ENCODE assay signal across 8 cellular contexts in the genomic region with DNA sequence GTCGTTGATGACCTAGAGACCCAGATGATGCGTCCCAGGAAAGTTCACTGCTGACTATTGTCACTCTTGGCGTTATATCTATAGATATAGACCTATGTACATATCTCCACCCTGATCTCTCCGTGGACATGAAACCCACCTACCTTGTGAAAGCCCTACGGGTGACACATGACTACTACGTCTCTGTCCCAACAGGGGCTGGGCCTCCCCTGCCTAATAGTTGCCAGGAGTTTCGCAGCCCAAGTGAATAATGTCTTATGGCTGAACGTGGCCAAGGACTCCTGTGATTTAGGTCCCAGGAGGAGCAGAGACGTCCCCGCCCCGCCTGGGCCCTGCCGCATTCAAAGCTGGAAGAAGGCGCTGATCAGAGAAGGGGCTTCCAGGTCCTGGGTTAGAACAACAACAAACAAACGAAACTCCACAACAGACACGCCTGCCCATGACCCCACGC. TPM values are rescaled to one million over a fixed set of nuclear protein-coding genes. Genes with fewer than 3 reads are reported as not detected.
DNase-seq lines count a peak whose midpoint lies in the region; ATAC-seq and TF ChIP-seq lines count a peak whose summit lies in the region.

No MANE protein-coding gene starts in this region.

- H3K4me1 Mint-ChIP-seq in GM23338, result peaks cover 49% of the 10 kb centered on the region
- peaks cover 19 to 59% (median 43%) of the 10 kb centered on the region in 4 donors for H3K4me1 Mint-ChIP-seq in naive thymus-derived CD8-positive, alpha-beta T cell

- H2AFZ ChIP-seq in GM23338, result no peak overlapping the region

- POLR2A ChIA-PET in naive thymus-derived CD8-positive, alpha-beta T cell (lab: Charles Lee), result no interaction called here

- intact Hi-C loops in dorsolateral prefrontal cortex (cut with DNase I), result no loop called here

- H3K27ac ChIP-seq in GM23338 (ENCODE audit: low read depth) (no peak overlapping the region), dorsolateral prefrontal cortex (no peak overlapping the region)

- peaks cover 57% of the 10 kb centered on the region for H3K4me1 ChIP-seq in GM23338 (ENCODE audit: insufficient read depth)

- peak overlapping the region; percentile 76 for H3K4me3 Mint-ChIP-seq in GM23338
- H3K4me3 Mint-ChIP-seq in naive thymus-derived CD8-positive, alpha-beta T cell, result peak overlapping the region; percentile 40 to 82 (median 76)

- H3K4me3 ChIP-seq in GM23338, result peak overlapping the region; percentile 55
- H3K4me3 ChIP-seq in dorsolateral prefrontal cortex, result peak overlapping the region in 42 of 59 donors; percentile 2 to 62 (median 40)

- peak; percentile 23 for DNase-seq in AG08396 (ENCODE audit: low spot score)
- DNase-seq in GM23338 (ENCODE audit: low spot score), result no peak
- no peak for DNase-seq in dorsolateral prefrontal cortex
- no peak for DNase-seq in naive thymus-derived CD8-positive, alpha-beta T cell
- no peak for DNase-seq in middle frontal gyrus (ENCODE audit: extremely low spot score, low spot score)
- DNase-seq in NCI-H2081 treated with DMSO at 0.1 percent for 48 hours (lab: John Stamatoyannopoulos, UW), result no peak

- no peak overlapping the region for H3K27ac Mint-ChIP-seq in GM23338
- H3K27ac Mint-ChIP-seq in naive thymus-derived CD8-positive, alpha-beta T cell, result peak overlapping the region in 1 of 10 donors; percentile 4

- peaks cover 33% of the 10 kb centered on the region for H4K20me1 ChIP-seq in GM23338 (replicated peaks; ENCODE audit: insufficient read depth)

- no peaks in the 10 kb centered on the region for H3K36me3 ChIP-seq in GM23338 (ENCODE audit: insufficient read depth)

- H3K9me2 ChIP-seq in GM23338 (ENCODE audit: insufficient read depth), result no peaks in the 10 kb centered on the region

- TF ChIP-seq CTCF in GM23338 (conservative IDR thresholded peaks at IDR 0.05; ENCODE audit: low read depth in 2 of 2) (no peak), dorsolateral prefrontal cortex (IDR thresholded peaks at IDR 0.05 in 54 of 56, conservative IDR thresholded peaks at IDR 0.05 in 2 of 56; ENCODE audit: low read depth in 1 of 56, partially characterized antibody in 56 of 56) (no peak)

- no peaks in the 10 kb centered on the region for H3K79me2 ChIP-seq in GM23338 (replicated peaks; ENCODE audit: insufficient read depth)

- H3K36me3 Mint-ChIP-seq in GM23338 (ENCODE audit: low read depth), result no peaks in the 10 kb centered on the region
- H3K36me3 Mint-ChIP-seq in naive thymus-derived CD8-positive, alpha-beta T cell, result peaks cover 4 to 9% (median 6%) of the 10 kb centered on the region in 3 donors

- no peaks in the 10 kb centered on the region; the same call in 2 of the 3 replicates for H3K9me3 Mint-ChIP-seq in GM23338
- peaks cover 0 to 10% (median 0%) of the 10 kb centered on the region in 9 donors for H3K9me3 Mint-ChIP-seq in naive thymus-derived CD8-positive, alpha-beta T cell

- no peak for ATAC-seq in GM23338
- ATAC-seq in naive thymus-derived CD8-positive, alpha-beta T cell, result no peak
- ATAC-seq in GM19351 (IDR thresholded peaks at IDR 0.05; ENCODE audit: unreplicated experiment), result no peak
- no peak for ATAC-seq in HG02610 (IDR thresholded peaks at IDR 0.05; ENCODE audit: unreplicated experiment)

- H3F3A ChIP-seq in GM23338 (replicated peaks; ENCODE audit: low read depth), result peaks cover 38% of the 10 kb centered on the region

- H3K4me2 ChIP-seq in GM23338, result peak overlapping the region; percentile 97

- H3K27me3 Mint-ChIP-seq in GM23338 (ENCODE audit: insufficient read depth, low read depth, poor library complexity), result peaks cover 95% of the 10 kb centered on the region
- H3K27me3 Mint-ChIP-seq in naive thymus-derived CD8-positive, alpha-beta T cell, result peaks cover 46 to 78% (median 68%) of the 10 kb centered on the region in 5 donors

- peaks cover 100% of the 10 kb centered on the region for H3K27me3 ChIP-seq in GM23338 (ENCODE audit: insufficient read depth)
- H3K27me3 ChIP-seq in dorsolateral prefrontal cortex, result peaks cover 10 to 73% (median 65%) of the 10 kb centered on the region in 45 donors

TF ChIP-seq in GM23338, 12 proteins besides CTCF, POLR2A, EP300 and RAD21:
- TF ChIP-seq STAT1 (IDR thresholded peaks at IDR 0.05; ENCODE audit: unreplicated experiment) (no peak), EZH2phosphoT487 (IDR thresholded peaks at IDR 0.05; ENCODE audit: unreplicated experiment) (peak; percentile 73), EZH2 (IDR thresholded peaks at IDR 0.05; ENCODE audit: low read depth, unreplicated experiment) (peak; percentile 72), ZNF331 (CRISPR knock-in tag; IDR thresholded peaks at IDR 0.05; ENCODE audit: low read depth) (no peak)

RNA-seq across cellular contexts. Expression of a gene that starts 4.9 kb away (rescaled TPM):
- total RNA-seq in GM23338 (2014; rRNA removed; shearing (Covaris generic)), result 0.03 TPM in 1 of 2 replicates, not detected in the other
- 0.05 and 0.14 TPM in 2 replicates for polyA plus RNA-seq in GM23338 (2016; fragmentation: Nextera tagmentation; extraction: Ambion mirVana)
- under 1 TPM in 47 of 120 experiments, not detected in 73; 0.09 to 0.34 (median 0.15) TPM for total RNA-seq in dorsolateral prefrontal cortex
- not detected for total RNA-seq in naive thymus-derived CD8-positive, alpha-beta T cell
- not detected for polyA plus RNA-seq in naive thymus-derived CD8-positive, alpha-beta T cell

RNA-seq across cellular contexts. Expression of a gene that starts 50.7 kb away (rescaled TPM):
- total RNA-seq in GM23338 (2014; rRNA removed; shearing (Covaris generic)), result 8.7 and 11.1 TPM in 2 replicates
- polyA plus RNA-seq in GM23338 (2016; fragmentation: Nextera tagmentation; extraction: Ambion mirVana), result 6.7 and 8.2 TPM in 2 replicates
- total RNA-seq in dorsolateral prefrontal cortex, result 10 to 100 TPM in 113 of 120 experiments, 1 to 10 TPM in 7; 6.2 to 20.5 (median 14.8) TPM
- 10 to 100 TPM; 15.9 to 16.6 TPM for total RNA-seq in naive thymus-derived CD8-positive, alpha-beta T cell
- 10 to 100 TPM in 1 of 3 donors, 1 to 10 TPM in 2; 8.3 to 12.1 (median 9.6) TPM for polyA plus RNA-seq in naive thymus-derived CD8-positive, alpha-beta T cell
